In genomic region chr1:17574502-17574901, GRCh38 we compare ENCODE assay signal across 2 cellular contexts.
TF ChIP-seq lines count a peak whose summit lies in the region.

No MANE protein-coding gene starts in this region.

TF ChIP-seq in HEK293, 187 proteins besides CTCF, POLR2A, EP300 and RAD21 (continued from another document):
- TF ChIP-seq, protein P1, sequence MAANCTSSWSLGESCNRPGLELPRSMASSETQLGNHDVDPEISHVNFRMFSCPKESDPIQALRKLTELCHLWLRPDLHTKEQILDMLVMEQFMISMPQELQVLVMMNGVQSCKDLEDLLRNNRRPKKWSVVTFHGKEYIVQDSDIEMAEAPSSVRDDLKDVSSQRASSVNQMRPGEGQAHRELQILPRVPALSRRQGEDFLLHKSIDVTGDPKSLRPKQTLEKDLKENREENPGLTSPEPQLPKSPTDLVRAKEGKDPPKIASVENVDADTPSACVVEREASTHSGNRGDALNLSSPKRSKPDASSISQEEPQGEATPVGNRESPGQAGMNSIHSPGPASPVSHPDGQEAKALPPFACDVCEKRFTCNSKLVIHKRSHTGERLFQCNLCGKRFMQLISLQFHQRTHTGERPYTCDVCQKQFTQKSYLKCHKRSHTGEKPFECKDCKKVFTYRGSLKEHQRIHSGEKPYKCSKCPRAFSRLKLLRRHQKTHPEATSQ (tag by site-specific recombination; IDR thresholded peaks at IDR 0.05), result no peak

TF ChIP-seq in SK-N-SH, 30 proteins besides CTCF, POLR2A, EP300 and RAD21 (continued from another document):
- TF ChIP-seq, protein P2, sequence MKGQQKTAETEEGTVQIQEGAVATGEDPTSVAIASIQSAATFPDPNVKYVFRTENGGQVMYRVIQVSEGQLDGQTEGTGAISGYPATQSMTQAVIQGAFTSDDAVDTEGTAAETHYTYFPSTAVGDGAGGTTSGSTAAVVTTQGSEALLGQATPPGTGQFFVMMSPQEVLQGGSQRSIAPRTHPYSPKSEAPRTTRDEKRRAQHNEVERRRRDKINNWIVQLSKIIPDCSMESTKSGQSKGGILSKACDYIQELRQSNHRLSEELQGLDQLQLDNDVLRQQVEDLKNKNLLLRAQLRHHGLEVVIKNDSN (IDR thresholded peaks at IDR 0.05; ENCODE audit: borderline replicate concordance, low read depth), result no peak
- no peak for TF ChIP-seq TEAD4 (IDR thresholded peaks at IDR 0.05; ENCODE audit: borderline replicate concordance, insufficient read depth)
- TF ChIP-seq, protein P3, sequence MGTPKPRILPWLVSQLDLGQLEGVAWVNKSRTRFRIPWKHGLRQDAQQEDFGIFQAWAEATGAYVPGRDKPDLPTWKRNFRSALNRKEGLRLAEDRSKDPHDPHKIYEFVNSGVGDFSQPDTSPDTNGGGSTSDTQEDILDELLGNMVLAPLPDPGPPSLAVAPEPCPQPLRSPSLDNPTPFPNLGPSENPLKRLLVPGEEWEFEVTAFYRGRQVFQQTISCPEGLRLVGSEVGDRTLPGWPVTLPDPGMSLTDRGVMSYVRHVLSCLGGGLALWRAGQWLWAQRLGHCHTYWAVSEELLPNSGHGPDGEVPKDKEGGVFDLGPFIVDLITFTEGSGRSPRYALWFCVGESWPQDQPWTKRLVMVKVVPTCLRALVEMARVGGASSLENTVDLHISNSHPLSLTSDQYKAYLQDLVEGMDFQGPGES (IDR thresholded peaks at IDR 0.05; ENCODE audit: low read depth, low read length), result no peak
- TF ChIP-seq RXRA (IDR thresholded peaks at IDR 0.05; ENCODE audit: borderline replicate concordance, low read depth), result no peak
- no peak for TF ChIP-seq GATA2 (CRISPR knock-in tag; IDR thresholded peaks at IDR 0.05)
- TF ChIP-seq GABPA (IDR thresholded peaks at IDR 0.05; ENCODE audit: low read depth), result no peak
- TF ChIP-seq TAF1 (IDR thresholded peaks at IDR 0.05; ENCODE audit: borderline replicate concordance, low read depth, low read length), result no peak
- TF ChIP-seq FOXM1 (IDR thresholded peaks at IDR 0.05; ENCODE audit: low read depth), result no peak
- TF ChIP-seq MXI1 (IDR thresholded peaks at IDR 0.05; ENCODE audit: low read depth, low read length), result no peak
- no peak for TF ChIP-seq FOXJ3 (CRISPR knock-in tag; IDR thresholded peaks at IDR 0.05)
- TF ChIP-seq YY1 (IDR thresholded peaks at IDR 0.05; ENCODE audit: low read depth), result no peak
